Comparison of ENCODE assay signal across 25 cellular contexts in the genomic region with DNA sequence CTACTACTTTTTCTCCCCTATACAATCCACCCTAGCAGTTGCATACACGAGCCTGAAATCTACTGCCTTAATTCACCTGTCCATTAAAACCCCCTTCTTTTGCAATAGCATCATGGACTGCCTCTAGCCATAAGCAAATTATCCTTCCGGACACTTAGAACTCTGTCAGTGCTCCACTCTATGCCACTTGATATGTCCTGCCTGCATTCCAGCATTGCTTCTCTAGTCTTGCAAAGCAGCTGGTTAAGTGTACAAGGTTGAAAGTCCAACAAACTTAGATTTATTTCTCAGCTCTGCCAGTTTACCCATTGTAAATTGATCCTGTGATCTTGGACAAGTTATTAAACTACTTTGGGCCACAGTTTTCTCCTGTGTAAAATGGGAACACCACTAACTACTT.
DNase-seq lines count a peak whose midpoint lies in the region; ATAC-seq, FAIRE-seq and TF ChIP-seq lines count a peak whose summit lies in the region.
"Had no signal": no experiment of that assay in that cellular context is flagged by ENCODE, and none has a peak within 500 bp of the region (broad histone marks: within the 10 kb centered on the region; RNA-seq: fewer than 3 reads in every experiment).

No MANE protein-coding gene starts in this region.

- no peaks in the 10 kb centered on the region for H3K9me3 ChIP-seq in A549
- H3K9me3 ChIP-seq: SJCRH30 had no signal

- TF ChIP-seq POLR2A in A549 (IDR thresholded peaks at IDR 0.05; ENCODE audit: low read length): no peak

- no peak for FAIRE-seq in A549 (lab: Jason Lieb, UNC)
- FAIRE-seq: GM18507, GM19239, H1, HTR-8/SVneo had no signal

- H3K4me1 ChIP-seq in A549: peaks cover 21% of the 10 kb centered on the region; the same call in 2 of the 3 replicates
- H3K4me1 ChIP-seq: SJCRH30 had no signal

- DNase-seq in A549 (ENCODE audit: low read depth in 1 of 2, low spot score in 1 of 2) (no peak), ACHN (peak; percentile 32), left lobe of liver (ENCODE audit: low spot score) (no peak), HCEC 1CT (no peak), hippocampal formation (lab: John Stamatoyannopoulos, UW) (no peak)
- DNase-seq: AML-193; C1 segment of cervical spinal cord; CD8-positive, alpha-beta T cell; DMS53; GDM1; IMR-90; NCI-H1105 treated with DMSO at 0.1 percent for 48 hours; NCI-H2029 treated with DMSO at 0.1 percent for 48 hours; NCI-H226; NCI-H524; NCI-H82; SJCRH30 had no signal

- 27% methylated on average over 2 of the region's 2 CpGs for WGBS in A549 (ENCODE audit: missing lambda C conversion rate)

- H3K4me2 ChIP-seq in A549: peak overlapping the region; percentile 24; the same call in 2 of the 3 replicates

- TF ChIP-seq CTCF in A549 (IDR thresholded peaks at IDR 0.05) (no peak), nephron (IDR thresholded peaks at IDR 0.05; ENCODE audit: unreplicated experiment in 3 of 3) (no peak)

- no peak; a peak in 1 of 6 replicates for ATAC-seq in A549
- ATAC-seq in left lobe of liver: peak; percentile 82
- no peak for ATAC-seq in GM18909 (IDR thresholded peaks at IDR 0.05; ENCODE audit: poor library complexity, unreplicated experiment)
- ATAC-seq in GM21717 (IDR thresholded peaks at IDR 0.05; ENCODE audit: unreplicated experiment): no peak
- ATAC-seq: CD8-positive, alpha-beta T cell; Panc1 had no signal

- no peaks in the 10 kb centered on the region for H3K9me3 Mint-ChIP-seq in nephron
- H3K9me3 Mint-ChIP-seq: CD8-positive, alpha-beta T cell had no signal

- POLR2A ChIA-PET in A549 (lab: Yijun Ruan, JAX): no interaction called here

- H3K4me3 Mint-ChIP-seq in nephron: no peak overlapping the region
- H3K4me3 Mint-ChIP-seq: CD8-positive, alpha-beta T cell had no signal

- H3K4me3 ChIP-seq in A549: no peak overlapping the region
- H3K4me3 ChIP-seq: SJCRH30 had no signal

- no peak for TF ChIP-seq EP300 in A549 (IDR thresholded peaks at IDR 0.05)

- in situ Hi-C loops in ACHN (cut with HindIII; ENCODE audit: low pct_ligation_motif_present, low pct_unique_long_range_greater_than_20kb, low sequenced_read_pairs): no loop called here

- H3K27ac ChIP-seq in A549: no peak overlapping the region
- H3K27ac ChIP-seq: SJCRH30 had no signal

- H3K36me3 Mint-ChIP-seq in nephron (ENCODE audit: low read depth): no peaks in the 10 kb centered on the region
- H3K36me3 Mint-ChIP-seq: CD8-positive, alpha-beta T cell had no signal

- CTCF ChIA-PET in A549 (lab: Yijun Ruan, JAX): interaction anchor here (1.1 to 2.4 kb wide), 2 partner anchors 9 to 199 kb away, joined by 3 to 11 read pairs; no protein-coding TSS in a partner anchor

- TF ChIP-seq RAD21 in A549 (conservative IDR thresholded peaks at IDR 0.05 in 1 of 2, IDR thresholded peaks at IDR 0.05 in 1 of 2): no peak

- H3K27me3 Mint-ChIP-seq in nephron (ENCODE audit: low read depth): no peaks in the 10 kb centered on the region

- peak overlapping the region; percentile 13 to 73 (median 14) for H3K27ac Mint-ChIP-seq in nephron
- H3K27ac Mint-ChIP-seq: CD8-positive, alpha-beta T cell had no signal

- peaks cover 9% of the 10 kb centered on the region for H3K4me1 Mint-ChIP-seq in nephron

TF ChIP-seq in A549, 52 proteins besides CTCF, POLR2A, EP300 and RAD21:
- TF ChIP-seq, protein P1, sequence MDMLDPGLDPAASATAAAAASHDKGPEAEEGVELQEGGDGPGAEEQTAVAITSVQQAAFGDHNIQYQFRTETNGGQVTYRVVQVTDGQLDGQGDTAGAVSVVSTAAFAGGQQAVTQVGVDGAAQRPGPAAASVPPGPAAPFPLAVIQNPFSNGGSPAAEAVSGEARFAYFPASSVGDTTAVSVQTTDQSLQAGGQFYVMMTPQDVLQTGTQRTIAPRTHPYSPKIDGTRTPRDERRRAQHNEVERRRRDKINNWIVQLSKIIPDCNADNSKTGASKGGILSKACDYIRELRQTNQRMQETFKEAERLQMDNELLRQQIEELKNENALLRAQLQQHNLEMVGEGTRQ (IDR thresholded peaks at IDR 0.05): no peak
- TF ChIP-seq NR3C1 (IDR thresholded peaks at IDR 0.05) (no peak), PHF8 (IDR thresholded peaks at IDR 0.05; ENCODE audit: borderline replicate concordance, low read depth) (no peak), HOXB5 (CRISPR knock-in tag; IDR thresholded peaks at IDR 0.05) (no peak), HOXB13 (CRISPR knock-in tag; IDR thresholded peaks at IDR 0.05; ENCODE audit: low read depth) (no peak), NFE2L2 (conservative IDR thresholded peaks at IDR 0.05; ENCODE audit: low read length) (no peak), CHD4 (IDR thresholded peaks at IDR 0.05; ENCODE audit: borderline replicate concordance) (no peak), KDM1A (IDR thresholded peaks at IDR 0.05; ENCODE audit: low read depth) (no peak), TFCP2L1 (CRISPR knock-in tag; IDR thresholded peaks at IDR 0.05) (no peak), KDM5A (IDR thresholded peaks at IDR 0.05) (no peak), SMC3 (IDR thresholded peaks at IDR 0.05) (no peak), RARB (CRISPR knock-in tag; IDR thresholded peaks at IDR 0.05) (no peak)
- TF ChIP-seq, protein P2, sequence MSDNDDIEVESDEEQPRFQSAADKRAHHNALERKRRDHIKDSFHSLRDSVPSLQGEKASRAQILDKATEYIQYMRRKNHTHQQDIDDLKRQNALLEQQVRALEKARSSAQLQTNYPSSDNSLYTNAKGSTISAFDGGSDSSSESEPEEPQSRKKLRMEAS (IDR thresholded peaks at IDR 0.05): no peak
